Comparison of ENCODE assay signal across 34 cellular contexts in genomic region chr12:99439399-99439798, GRCh38.
"Had no signal": no experiment of that assay in that cellular context is flagged by ENCODE, and none has a peak within 500 bp of the region (broad histone marks: within the 10 kb centered on the region; RNA-seq: fewer than 3 reads in every experiment).

No MANE protein-coding gene starts in this region.

- H3K4me1 ChIP-seq: adrenal gland, ascending aorta, body of pancreas, breast epithelium had no signal

- ATAC-seq: activated naive CD4-positive, alpha-beta T cell treated with anti-CD3 and anti-CD28 coated beads, Interleukin-2, amount 50 U/mL, for 72 hours; activated naive CD8-positive, alpha-beta T cell treated with anti-CD3 and anti-CD28 coated beads, Interleukin-2, amount 50 U/mL, for 24 hours; activated T-cell treated with anti-CD3 and anti-CD28 coated beads, Interleukin-2, amount 50 U/mL, for 4 hours; activated T-cell treated with anti-CD3 and anti-CD28 coated beads, Interleukin-2, amount 50 U/mL, for 72 hours; activated T-helper 17 cell treated with anti-CD3 and anti-CD28 coated beads, Interleukin-2, amount 50 U/mL, for 72 hours; body of pancreas had no signal

- H3K36me3 ChIP-seq: adrenal gland, ascending aorta, brain microvascular endothelial cell, breast epithelium, cardiac muscle cell had no signal

- DNase-seq: activated effector memory CD4-positive, alpha-beta T cell treated with anti-CD3 and anti-CD28 coated beads, Interleukin-2, amount 50 U/mL, for 16 hours; activated effector memory CD4-positive, alpha-beta T cell treated with Interleukin-2 at 50 U/mL for 16 hours; activated gamma-delta T cell; activated gamma-delta T cell treated with Interleukin-2 at 50 U/mL for 16 hours; activated naive CD4-positive, alpha-beta T cell; activated naive CD4-positive, alpha-beta T cell treated with anti-CD3 and anti-CD28 coated beads for 36 hours; activated naive CD4-positive, alpha-beta T cell treated with anti-CD3 and anti-CD28 coated beads, Interleukin-2, amount 10 ng/mL, durations not matched to agents 7 days and 5 days; activated naive CD4-positive, alpha-beta T cell treated with anti-CD3 and anti-CD28 coated beads, Interleukin-2, amount 50 U/mL, for 16 hours; activated naive CD4-positive, alpha-beta T cell treated with Interleukin-2 at 50 U/mL for 16 hours; activated naive CD8-positive, alpha-beta T cell treated with anti-CD3 and anti-CD28 coated beads for 36 hours; activated naive CD8-positive, alpha-beta T cell treated with anti-CD3 and anti-CD28 coated beads, Interleukin-2, amount 10 ng/mL, durations not matched to agents 7 days and 5 days; activated naive CD8-positive, alpha-beta T cell treated with anti-CD3 and anti-CD28 coated beads, Interleukin-2, amount 50 U/mL, for 24 hours; activated T-cell treated with anti-CD3 and anti-CD28 coated beads, Interleukin-2, amount 50 U/mL, for 1 hour; activated T-cell treated with anti-CD3 and anti-CD28 coated beads, Interleukin-2, amount 50 U/mL, for 24 hours; activated T-cell treated with anti-CD3 and anti-CD28 coated beads, Interleukin-2, amount 50 U/mL, for 4 hours; activated T-cell treated with anti-CD3 and anti-CD28 coated beads, Interleukin-2, amount 50 U/mL, for 48 hours; activated T-cell treated with anti-CD3 and anti-CD28 coated beads, Interleukin-2, amount 50 U/mL, for 72 hours; adrenal gland; amniotic stem cell; amygdala; anterior cingulate cortex; aorta; body of pancreas; brain microvascular endothelial cell; caudate nucleus; central memory CD4-positive, alpha-beta T cell; cerebellar nuclear complex had no signal

- H3K9me3 ChIP-seq: adrenal gland, ascending aorta, body of pancreas, breast epithelium had no signal

- H3K27ac ChIP-seq: adrenal gland, ascending aorta, body of pancreas, brain microvascular endothelial cell, breast epithelium, cardiac muscle cell had no signal

- H3K27me3 ChIP-seq: adrenal gland, ascending aorta, body of pancreas, brain microvascular endothelial cell, breast epithelium, cardiac muscle cell had no signal

- FAIRE-seq: astrocyte, bronchial epithelial cell had no signal

- H3K4me3 ChIP-seq: adrenal gland, ascending aorta, body of pancreas, breast epithelium, cardiac muscle cell had no signal
